In genomic region chr2:41840702-41841551, GRCh38 we compare ENCODE assay signal across 1 cellular context.
TF ChIP-seq lines count a peak whose summit lies in the region.

No MANE protein-coding gene starts in this region.

TF ChIP-seq in GM23338, 12 proteins besides CTCF, POLR2A, EP300 and RAD21 (continued from another document):
- TF ChIP-seq, protein P1, sequence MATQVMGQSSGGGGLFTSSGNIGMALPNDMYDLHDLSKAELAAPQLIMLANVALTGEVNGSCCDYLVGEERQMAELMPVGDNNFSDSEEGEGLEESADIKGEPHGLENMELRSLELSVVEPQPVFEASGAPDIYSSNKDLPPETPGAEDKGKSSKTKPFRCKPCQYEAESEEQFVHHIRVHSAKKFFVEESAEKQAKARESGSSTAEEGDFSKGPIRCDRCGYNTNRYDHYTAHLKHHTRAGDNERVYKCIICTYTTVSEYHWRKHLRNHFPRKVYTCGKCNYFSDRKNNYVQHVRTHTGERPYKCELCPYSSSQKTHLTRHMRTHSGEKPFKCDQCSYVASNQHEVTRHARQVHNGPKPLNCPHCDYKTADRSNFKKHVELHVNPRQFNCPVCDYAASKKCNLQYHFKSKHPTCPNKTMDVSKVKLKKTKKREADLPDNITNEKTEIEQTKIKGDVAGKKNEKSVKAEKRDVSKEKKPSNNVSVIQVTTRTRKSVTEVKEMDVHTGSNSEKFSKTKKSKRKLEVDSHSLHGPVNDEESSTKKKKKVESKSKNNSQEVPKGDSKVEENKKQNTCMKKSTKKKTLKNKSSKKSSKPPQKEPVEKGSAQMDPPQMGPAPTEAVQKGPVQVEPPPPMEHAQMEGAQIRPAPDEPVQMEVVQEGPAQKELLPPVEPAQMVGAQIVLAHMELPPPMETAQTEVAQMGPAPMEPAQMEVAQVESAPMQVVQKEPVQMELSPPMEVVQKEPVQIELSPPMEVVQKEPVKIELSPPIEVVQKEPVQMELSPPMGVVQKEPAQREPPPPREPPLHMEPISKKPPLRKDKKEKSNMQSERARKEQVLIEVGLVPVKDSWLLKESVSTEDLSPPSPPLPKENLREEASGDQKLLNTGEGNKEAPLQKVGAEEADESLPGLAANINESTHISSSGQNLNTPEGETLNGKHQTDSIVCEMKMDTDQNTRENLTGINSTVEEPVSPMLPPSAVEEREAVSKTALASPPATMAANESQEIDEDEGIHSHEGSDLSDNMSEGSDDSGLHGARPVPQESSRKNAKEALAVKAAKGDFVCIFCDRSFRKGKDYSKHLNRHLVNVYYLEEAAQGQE (IDR thresholded peaks at IDR 0.05; ENCODE audit: unreplicated experiment) = peak; percentile 51
TF ChIP-seq in GM23338: peak in this region for 4.
